ENCODE assay signal across 17 cellular contexts in genomic region chr1:43525995-43526394, GRCh38. TPM values are rescaled to one million over a fixed set of nuclear protein-coding genes. Genes with fewer than 3 reads are reported as not detected.
A peak's percentile ranks its signal among the peaks of the same experiment; 100 is the strongest.
DNase-seq lines count a peak whose midpoint lies in the region; ATAC-seq, FAIRE-seq and TF ChIP-seq lines count a peak whose summit lies in the region.
"Had no signal": no experiment of that assay in that cellular context is flagged by ENCODE, and none has a peak within 500 bp of the region (broad histone marks: within the 10 kb centered on the region; RNA-seq: fewer than 3 reads in every experiment).

No MANE protein-coding gene starts in this region.

- H2AFZ ChIP-seq in HepG2 (ENCODE audit: low read length) = no peak overlapping the region
- H2AFZ ChIP-seq: parathyroid adenoma had no signal

- DNase-seq in HepG2 (ENCODE audit: low spot score) (no peak), right lobe of liver (no peak), SW 1271 (lab: John Stamatoyannopoulos, UW) (peak; percentile 10 to 32), fibroblast of the aortic adventitia (ENCODE audit: low read depth) (peak; percentile 73), GDM1 (lab: John Stamatoyannopoulos, UW) (no peak), cerebellum (ENCODE audit: low spot score) (no peak), islet precursor cell (no peak)
- DNase-seq: activated CD4-positive, alpha-beta T cell treated with anti-CD3 and anti-CD28 coated beads for 48 hours; body of pancreas; DMS 273 treated with DMSO at 0.1 percent for 48 hours; NCI-H187 treated with DMSO at 0.1 percent for 48 hours; stimulated activated CD8-positive, alpha-beta memory T cell treated with anti-CD3 and anti-CD28 coated beads, Interleukin-4, amount 100 ng/mL, for 48 hours; transverse colon had no signal

- H4K20me1 ChIP-seq in HepG2 (ENCODE audit: insufficient read depth, low read length) = no peaks in the 10 kb centered on the region

- BruUV-seq in HepG2 (replicated peaks; lab: Mats Ljungman, UMichigan) = no TSS peak

- CTCF ChIA-PET in HepG2 (lab: Yijun Ruan, JAX; ENCODE audit: low intra/inter-chr PET ratio, low total read pairs) = no interaction called here

- H3K4me1 ChIP-seq in HepG2 (ENCODE audit: insufficient read depth, low read length) (peaks cover 37% of the 10 kb centered on the region), right lobe of liver (peaks cover 0 to 3% (median 2%) of the 10 kb centered on the region in 4 donors)
- H3K4me1 ChIP-seq: parathyroid adenoma had no signal

- TF ChIP-seq POLR2A in HepG2 (IDR thresholded peaks at IDR 0.05; ENCODE audit: insufficient read depth in 1 of 2, low read depth in 2 of 2, low read length in 2 of 2) (no peak), right lobe of liver (IDR thresholded peaks at IDR 0.05) (no peak)

- intact Hi-C loops in HepG2 (cut with micrococcal nuclease; ENCODE audit: unreplicated experiment) = no loop called here
- intact Hi-C loops in right lobe of liver (cut with DNase I) = loop anchor here in 1 of 2 donors (10.0 kb wide), 1 partner anchor 139 kb away; no protein-coding TSS in a partner anchor

- H3K4me2 ChIP-seq in HepG2 (ENCODE audit: low read depth, low read length) = no peak overlapping the region

- TF ChIP-seq EP300 in HepG2 (IDR thresholded peaks at IDR 0.05; ENCODE audit: low read depth in 2 of 2, low read length in 2 of 2) (no peak), HepG2 (CRISPR knock-in tag; IDR thresholded peaks at IDR 0.05; ENCODE audit: borderline replicate concordance) (no peak)

- no peak overlapping the region for H3K4me3 ChIP-seq in HepG2 (replicated peaks in 1 of 3; ENCODE audit: insufficient read depth in 1 of 3, low read depth in 2 of 3, low read length in 3 of 3)
- no peak overlapping the region for H3K4me3 ChIP-seq in right lobe of liver
- no peak overlapping the region for H3K4me3 ChIP-seq in fibroblast of the aortic adventitia (ENCODE audit: low read depth, low read length)
- H3K4me3 ChIP-seq: body of pancreas, transverse colon had no signal

- no peak for TF ChIP-seq RAD21 in HepG2 (CRISPR knock-in tag; IDR thresholded peaks at IDR 0.05)

- H3K79me2 ChIP-seq in HepG2 (ENCODE audit: insufficient read depth, low read length) = no peaks in the 10 kb centered on the region
- H3K79me2 ChIP-seq: parathyroid adenoma had no signal

- H3K9me3 ChIP-seq in HepG2 (ENCODE audit: low read length) (no peaks in the 10 kb centered on the region), right lobe of liver (no peaks in the 10 kb centered on the region)
- H3K9me3 ChIP-seq: body of pancreas, transverse colon had no signal

- WGBS in HepG2 (ENCODE audit: low lambda C conversion rate) = 64% methylated on average over 8 of the region's 10 CpGs
- WGBS in right lobe of liver (ENCODE audit: insufficient coverage, low coverage, low lambda C conversion rate, missing lambda C conversion rate) = 91% methylated on average over 9 of the region's 10 CpGs

- POLR2A ChIA-PET in HepG2 (lab: Yijun Ruan, JAX) = no interaction called here

- H3K9ac ChIP-seq in HepG2 (ENCODE audit: insufficient read depth, low read depth, low read length) = no peak overlapping the region
- H3K9ac ChIP-seq: parathyroid adenoma had no signal

- no peak overlapping the region for H3K27ac ChIP-seq in HepG2 (ENCODE audit: extremely low read length, insufficient read depth, low read length)
- no peak overlapping the region for H3K27ac ChIP-seq in right lobe of liver
- H3K27ac ChIP-seq: body of pancreas, parathyroid adenoma had no signal

- H3K36me3 ChIP-seq in HepG2 (replicated peaks in 1 of 2; ENCODE audit: control insufficient read depth in 1 of 2, insufficient read depth in 2 of 2, low read length in 2 of 2) (no peaks in the 10 kb centered on the region), right lobe of liver (no peaks in the 10 kb centered on the region)
- H3K36me3 ChIP-seq: transverse colon had no signal

- H3K27me3 ChIP-seq in HepG2 (ENCODE audit: control insufficient read depth in 1 of 2, insufficient read depth in 2 of 2, low read length in 2 of 2) = no peaks in the 10 kb centered on the region; a peak in 1 of 5 replicates
- H3K27me3 ChIP-seq in right lobe of liver = no peaks in the 10 kb centered on the region
- H3K27me3 ChIP-seq: body of pancreas, transverse colon had no signal

- TF ChIP-seq CTCF in HepG2 (CRISPR knock-in tag; IDR thresholded peaks at IDR 0.05) (no peak), right lobe of liver (IDR thresholded peaks at IDR 0.05) (no peak), fibroblast of the aortic adventitia (IDR thresholded peaks at IDR 0.05; ENCODE audit: insufficient read depth, low read length) (no peak)

- no peak for FAIRE-seq in HepG2 (lab: Jason Lieb, UNC)
- FAIRE-seq: endometrium, H1 had no signal

- ATAC-seq in HepG2 (no peak), right lobe of liver (no peak), GM21576 (IDR thresholded peaks at IDR 0.05; ENCODE audit: unreplicated experiment) (no peak)
- ATAC-seq: body of pancreas had no signal

- in situ Hi-C loops in HepG2 (cut with HindIII; ENCODE audit: extremely low pct_ligation_motif_present, low pct_unique_long_range_greater_than_20kb) = loop anchor here (5.0 kb wide), 2 partner anchors 61 to 406 kb away; partner anchors contain the start of gene ARTN

TF ChIP-seq in HepG2, 621 proteins besides CTCF, POLR2A, EP300 and RAD21:
- no peak for TF ChIP-seq ZUFSP (CRISPR knock-in tag; IDR thresholded peaks at IDR 0.05; ENCODE audit: borderline replicate concordance)
- no peak for TF ChIP-seq RBM39 (IDR thresholded peaks at IDR 0.05; ENCODE audit: low read depth, low read length, poor library complexity, severe bottlenecking)
- TF ChIP-seq ZNF782 (CRISPR knock-in tag; IDR thresholded peaks at IDR 0.05; ENCODE audit: borderline replicate concordance) = no peak
- 0 out of 2 replicates have a peak, but pooled peaks have one; percentile 23 for TF ChIP-seq FOSL2 (CRISPR knock-in tag; IDR thresholded peaks at IDR 0.05)
- no peak for TF ChIP-seq ZNF513 (CRISPR knock-in tag; conservative IDR thresholded peaks at IDR 0.05)

RNA-seq across cellular contexts. Expression of gene PTPRF, which starts 4.7 kb away (rescaled TPM):
- total RNA-seq in HepG2 (2016; rRNA removed; fragmentation: Illumina TruSeq; extraction: Trizol) (47.3 and 55.9 TPM in 2 replicates), right lobe of liver (100 to 1,000 TPM in 4 of 6 experiments, 10 to 100 TPM in 2; 97.1 to 252 (median 160) TPM), fibroblast of the aortic adventitia (ENCODE audit: low replicate concordance) (18.2 and 23.6 TPM in 2 replicates), cerebellum (75.7 TPM)
- total RNA-seq in HepG2 (2016; cell fraction: cytosol; rRNA removed; fragmentation: Illumina TruSeq; extraction: Trizol; ENCODE audit: low read depth) = 6.1 and 8.9 TPM in 2 replicates
- total RNA-seq in HepG2 (2016; cell fraction: insoluble cytoplasmic fraction; rRNA removed; fragmentation: Illumina TruSeq; extraction: Trizol) = 38.1 and 54.3 TPM in 2 replicates
- total RNA-seq in HepG2 (2016; cell fraction: membrane; rRNA removed; fragmentation: Illumina TruSeq; extraction: Trizol) = 30.4 and 36.7 TPM in 2 replicates
- total RNA-seq in HepG2 (2016; cell fraction: nucleus; rRNA removed; fragmentation: Illumina TruSeq; extraction: Trizol) = 76.8 and 90.3 TPM in 2 replicates
- polyA plus RNA-seq in HepG2 (2011; rRNA removed) = 167 and 213 TPM in 2 replicates
- polyA plus RNA-seq in HepG2 (2011; cell fraction: cytosol; rRNA removed) = 119 and 128 TPM in 2 replicates
- polyA plus RNA-seq in HepG2 (2011; cell fraction: nucleus; rRNA removed) = 229 and 238 TPM in 2 replicates
- 125 and 182 TPM in 2 replicates for polyA plus RNA-seq in HepG2 (2012)
- polyA plus RNA-seq in HepG2 (2016; cell fraction: cytosol; fragmentation: Illumina TruSeq; extraction: Trizol; ENCODE audit: low read depth) = 5.7 and 6.0 TPM in 2 replicates
- 37.1 and 51.8 TPM in 2 replicates for polyA plus RNA-seq in HepG2 (2016; cell fraction: insoluble cytoplasmic fraction; fragmentation: Illumina TruSeq; extraction: Trizol; ENCODE audit: low read depth)
- polyA plus RNA-seq in HepG2 (2016; cell fraction: membrane; fragmentation: Illumina TruSeq; extraction: Trizol; ENCODE audit: low read depth) = 13.5 and 17.9 TPM in 2 replicates
- polyA plus RNA-seq in HepG2 (2016; cell fraction: nucleus; fragmentation: Illumina TruSeq; extraction: Trizol; ENCODE audit: insufficient read depth, low read depth) = 139 and 140 TPM in 2 replicates
- polyA minus RNA-seq in HepG2 (2011; rRNA and poly(A)+ RNA removed; ENCODE audit: low replicate concordance) = 212 and 690 TPM in 2 replicates
- polyA minus RNA-seq in HepG2 (2011; cell fraction: cytosol; rRNA and poly(A)+ RNA removed) = 137 and 178 TPM in 2 replicates
- polyA minus RNA-seq in HepG2 (2011; cell fraction: nucleus; rRNA and poly(A)+ RNA removed) = 83.0 and 106 TPM in 2 replicates

Comparison
In these comparisons a context has a peak if more than half of its experiments do, and no peak if none do; other contexts are left out.
1. DNase-seq: peak in SW 1271 (2 of 2) and fibroblast of the aortic adventitia (single experiment); none in HepG2 (single experiment), right lobe of liver (0 of 3), GDM1 (single experiment), cerebellum (single experiment) and islet precursor cell (single experiment).